22 cellular contexts compared by ENCODE assay signal in the genomic region with DNA sequence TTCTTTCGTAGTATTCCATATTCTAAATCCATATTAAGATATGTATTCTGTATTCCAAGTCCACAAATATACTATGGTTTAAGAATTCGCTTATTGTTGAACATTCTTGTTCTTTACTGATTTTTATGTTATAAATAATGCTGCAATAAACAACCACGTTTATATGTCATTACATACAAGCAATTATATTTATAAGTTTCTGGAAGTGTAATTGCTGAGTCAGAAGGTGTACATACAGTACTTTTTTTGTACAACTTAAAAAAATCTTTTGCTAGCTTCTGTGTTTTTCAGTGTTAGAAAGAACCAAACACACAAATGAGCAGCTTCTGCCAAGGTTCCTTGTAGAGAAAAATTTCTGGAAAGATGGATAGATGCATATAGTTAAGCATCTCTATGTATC. TPM values are rescaled to one million over a fixed set of nuclear protein-coding genes. Genes with fewer than 3 reads are reported as not detected.
DNase-seq lines count a peak whose midpoint lies in the region; ATAC-seq and TF ChIP-seq lines count a peak whose summit lies in the region.
"Had no signal": no experiment of that assay in that cellular context is flagged by ENCODE, and none has a peak within 500 bp of the region (broad histone marks: within the 10 kb centered on the region; RNA-seq: fewer than 3 reads in every experiment).

No MANE protein-coding gene starts in this region.

- no peaks in the 10 kb centered on the region for H3K27me3 Mint-ChIP-seq in activated naive CD8-positive, alpha-beta T cell
- H3K27me3 Mint-ChIP-seq in activated naive CD8-positive, alpha-beta T cell treated with anti-CD3 and anti-CD28 coated beads for 36 hours, result no peaks in the 10 kb centered on the region
- no peaks in the 10 kb centered on the region for H3K27me3 Mint-ChIP-seq in naive thymus-derived CD4-positive, alpha-beta T cell
- H3K27me3 Mint-ChIP-seq: stimulated activated naive CD8-positive, alpha-beta T cell treated with anti-CD3 and anti-CD28 coated beads, Interleukin-15, amount 100 ng/mL, for 72 hours had no signal

- peaks cover 95% of the 10 kb centered on the region for H3K4me1 Mint-ChIP-seq in activated naive CD8-positive, alpha-beta T cell (ENCODE audit: low read depth)
- peaks cover 83% of the 10 kb centered on the region for H3K4me1 Mint-ChIP-seq in activated naive CD8-positive, alpha-beta T cell treated with anti-CD3 and anti-CD28 coated beads for 36 hours
- peaks cover 65 to 99% (median 95%) of the 10 kb centered on the region in 7 donors for H3K4me1 Mint-ChIP-seq in naive thymus-derived CD4-positive, alpha-beta T cell

- peak overlapping the region; percentile 97 for H3K27ac Mint-ChIP-seq in activated naive CD8-positive, alpha-beta T cell
- H3K27ac Mint-ChIP-seq in activated naive CD8-positive, alpha-beta T cell treated with anti-CD3 and anti-CD28 coated beads for 36 hours, result no peak overlapping the region
- peak overlapping the region; percentile 19 to 100 (median 84) for H3K27ac Mint-ChIP-seq in naive thymus-derived CD4-positive, alpha-beta T cell
- H3K27ac Mint-ChIP-seq: stimulated activated naive CD8-positive, alpha-beta T cell treated with anti-CD3 and anti-CD28 coated beads, Interleukin-15, amount 100 ng/mL, for 72 hours; T-helper 1 cell treated with Interleukin-12 subunit alpha and Interleukin-12 subunit beta and Interleukin-4 antibody, amounts not matched to agents 30 μg/mL and 1 μg/mL, for 36 hours had no signal

- H3K79me2 ChIP-seq in SU-DHL-6 (ENCODE audit: insufficient read depth, low read length), result peaks cover 76% of the 10 kb centered on the region

- peaks cover 87 to 95% of the 10 kb centered on the region in 2 donors for H3K4me1 ChIP-seq in naive thymus-derived CD4-positive, alpha-beta T cell (ENCODE audit: control insufficient read depth in 2 of 2, insufficient read depth in 2 of 2, low read length in 2 of 2)
- H3K4me1 ChIP-seq: uterus had no signal

- DNase-seq in activated naive CD8-positive, alpha-beta T cell treated with anti-CD3 and anti-CD28 coated beads for 36 hours, result no peak
- DNase-seq in HL-60 (ENCODE audit: low read depth in 1 of 2, low spot score in 1 of 2) (no peak), GM03348 (ENCODE audit: low spot score) (no peak)
- no peak for DNase-seq in naive thymus-derived CD4-positive, alpha-beta T cell
- DNase-seq: activated CD4-positive, alpha-beta T cell treated with anti-CD3 and anti-CD28 coated beads for 48 hours; activated effector memory CD4-positive, alpha-beta T cell treated with Interleukin-2 at 50 U/mL for 16 hours; amniotic stem cell; brain microvascular endothelial cell; glutamatergic neuron; left ventricle myocardium superior; NCI-H2029 treated with DMSO at 0.1 percent for 48 hours; NCI-H226; NCI-H69; RPMI8226; stimulated activated naive CD8-positive, alpha-beta T cell treated with anti-CD3 and anti-CD28 coated beads, Interleukin-15, amount 100 ng/mL, for 72 hours; uterus had no signal

- CTCF ChIA-PET in naive thymus-derived CD4-positive, alpha-beta T cell (lab: Charles Lee), result interaction anchor here (0.6 to 1.2 kb wide), 3 partner anchors 9 to 139 kb away, joined by 3 to 5 read pairs (median 3); no protein-coding TSS in a partner anchor

- H3K27ac ChIP-seq in HL-60 (replicated peaks) (peak overlapping the region; percentile 88), SU-DHL-6 (ENCODE audit: low read depth, low read length) (peak overlapping the region; percentile 99)
- peak overlapping the region; percentile 27 for H3K27ac ChIP-seq in naive thymus-derived CD4-positive, alpha-beta T cell (ENCODE audit: low read depth, low read length)
- H3K27ac ChIP-seq: brain microvascular endothelial cell, SJSA1, uterus had no signal

- peak overlapping the region; percentile 42 for H3K9ac ChIP-seq in SU-DHL-6 (ENCODE audit: low read length)

- no peak for ATAC-seq in naive thymus-derived CD4-positive, alpha-beta T cell
- ATAC-seq in GM21717 (IDR thresholded peaks at IDR 0.05; ENCODE audit: unreplicated experiment), result no peak
- ATAC-seq in GM18520 (IDR thresholded peaks at IDR 0.05; ENCODE audit: unreplicated experiment), result no peak
- ATAC-seq: left ventricle myocardium superior; stimulated activated naive CD8-positive, alpha-beta T cell treated with anti-CD3 and anti-CD28 coated beads, Interleukin-15, amount 100 ng/mL, for 72 hours had no signal

- POLR2A ChIA-PET in naive thymus-derived CD4-positive, alpha-beta T cell (lab: Charles Lee), result interaction anchor here (0.6 to 21.4 kb wide), 3 partner anchors 17 to 60 kb away, joined by 3 to 466 read pairs (median 14); no protein-coding TSS in a partner anchor

- no peaks in the 10 kb centered on the region for H3K9me3 Mint-ChIP-seq in activated naive CD8-positive, alpha-beta T cell (ENCODE audit: low read depth)
- H3K9me3 Mint-ChIP-seq in activated naive CD8-positive, alpha-beta T cell treated with anti-CD3 and anti-CD28 coated beads for 36 hours, result no peaks in the 10 kb centered on the region
- peaks cover 0 to 6% (median 0%) of the 10 kb centered on the region in 11 donors for H3K9me3 Mint-ChIP-seq in naive thymus-derived CD4-positive, alpha-beta T cell
- H3K9me3 Mint-ChIP-seq: stimulated activated naive CD8-positive, alpha-beta T cell treated with anti-CD3 and anti-CD28 coated beads, Interleukin-15, amount 100 ng/mL, for 72 hours; T-helper 1 cell treated with Interleukin-12 subunit alpha and Interleukin-12 subunit beta and Interleukin-4 antibody, amounts not matched to agents 30 μg/mL and 1 μg/mL, for 36 hours had no signal

- H3K4me3 ChIP-seq in HL-60 (replicated peaks; ENCODE audit: insufficient read depth, low read length) (no peak overlapping the region), SU-DHL-6 (ENCODE audit: insufficient read depth, low read length, poor library complexity, severe bottlenecking) (peak overlapping the region; percentile 10)
- H3K4me3 ChIP-seq in naive thymus-derived CD4-positive, alpha-beta T cell (ENCODE audit: low read length), result no peak overlapping the region
- H3K4me3 ChIP-seq: SJSA1, uterus had no signal

- peaks cover 9% of the 10 kb centered on the region for H3K36me3 Mint-ChIP-seq in activated naive CD8-positive, alpha-beta T cell
- peaks cover 58% of the 10 kb centered on the region for H3K36me3 Mint-ChIP-seq in activated naive CD8-positive, alpha-beta T cell treated with anti-CD3 and anti-CD28 coated beads for 36 hours
- H3K36me3 Mint-ChIP-seq in naive thymus-derived CD4-positive, alpha-beta T cell, result peaks cover 8 to 61% (median 51%) of the 10 kb centered on the region in 5 donors

- H3K36me3 ChIP-seq in SU-DHL-6 (ENCODE audit: low read length), result no peaks in the 10 kb centered on the region
- no peaks in the 10 kb centered on the region for H3K36me3 ChIP-seq in naive thymus-derived CD4-positive, alpha-beta T cell (ENCODE audit: control insufficient read depth in 2 of 3, insufficient read depth in 3 of 3, low read length in 3 of 3)
- H3K36me3 ChIP-seq: brain microvascular endothelial cell, SJSA1, uterus had no signal

- H3K27me3 ChIP-seq in HL-60 (ENCODE audit: insufficient read depth, poor library complexity, severe bottlenecking) (no peaks in the 10 kb centered on the region), SU-DHL-6 (ENCODE audit: low read length) (no peaks in the 10 kb centered on the region)
- no peaks in the 10 kb centered on the region for H3K27me3 ChIP-seq in naive thymus-derived CD4-positive, alpha-beta T cell (ENCODE audit: control insufficient read depth in 2 of 2, insufficient read depth in 2 of 2, low read length in 2 of 2)
- H3K27me3 ChIP-seq: brain microvascular endothelial cell, SJSA1, uterus had no signal

- intact Hi-C loops in naive thymus-derived CD4-positive, alpha-beta T cell (cut with micrococcal nuclease), result no loop called here

- H3F3A ChIP-seq in SU-DHL-6 (ENCODE audit: insufficient read depth), result peaks cover 50% of the 10 kb centered on the region

- H3K4me2 ChIP-seq in SU-DHL-6 (ENCODE audit: low read depth, low read length, poor library complexity, severe bottlenecking), result peak overlapping the region; percentile 64

- H4K20me1 ChIP-seq in SU-DHL-6 (ENCODE audit: low read depth, low read length), result no peaks in the 10 kb centered on the region

- H3K9me3 ChIP-seq in SU-DHL-6 (ENCODE audit: insufficient read depth, low read length), result no peaks in the 10 kb centered on the region
- H3K9me3 ChIP-seq in naive thymus-derived CD4-positive, alpha-beta T cell (ENCODE audit: control insufficient read depth in 2 of 3, low read length in 3 of 3), result no peaks in the 10 kb centered on the region
- H3K9me3 ChIP-seq: SJSA1, uterus had no signal

- H3K9me2 ChIP-seq in SU-DHL-6 (replicated peaks; ENCODE audit: insufficient read depth, low read length), result no peaks in the 10 kb centered on the region

- H2AFZ ChIP-seq in SU-DHL-6 (ENCODE audit: low read depth, low read length, severe bottlenecking), result no peak overlapping the region

- TF ChIP-seq CTCF in HL-60 (IDR thresholded peaks at IDR 0.05; ENCODE audit: insufficient read depth, low read length) (no peak), SU-DHL-6 (IDR thresholded peaks at IDR 0.05; ENCODE audit: insufficient read depth, low read length, poor library complexity, severe bottlenecking) (no peak)

- peak overlapping the region; percentile 17 for H3K4me3 Mint-ChIP-seq in activated naive CD8-positive, alpha-beta T cell
- H3K4me3 Mint-ChIP-seq in activated naive CD8-positive, alpha-beta T cell treated with anti-CD3 and anti-CD28 coated beads for 36 hours, result no peak overlapping the region
- peak overlapping the region in 5 of 10 donors; percentile 11 to 90 (median 25) for H3K4me3 Mint-ChIP-seq in naive thymus-derived CD4-positive, alpha-beta T cell
- H3K4me3 Mint-ChIP-seq: stimulated activated naive CD8-positive, alpha-beta T cell treated with anti-CD3 and anti-CD28 coated beads, Interleukin-15, amount 100 ng/mL, for 72 hours; T-helper 1 cell treated with Interleukin-12 subunit alpha and Interleukin-12 subunit beta and Interleukin-4 antibody, amounts not matched to agents 30 μg/mL and 1 μg/mL, for 36 hours had no signal

RNA-seq across cellular contexts. Expression of a gene that starts 48.6 kb away (rescaled TPM):
- total RNA-seq in activated naive CD8-positive, alpha-beta T cell treated with anti-CD3 and anti-CD28 coated beads for 36 hours, result 100 to 1,000 TPM; 176 to 178 TPM
- 100 to 1,000 TPM; 102 to 162 (median 130) TPM for total RNA-seq in naive thymus-derived CD4-positive, alpha-beta T cell
- 100 to 1,000 TPM; 261 to 285 TPM for polyA plus RNA-seq in naive thymus-derived CD4-positive, alpha-beta T cell

Comparison
In these comparisons a context has a peak if more than half of its experiments do, and no peak if none do; other contexts are left out.
1. H3K27ac ChIP-seq: peak in every context shown above with its lines; median percentile 99 in SU-DHL-6; 88 in HL-60; 27 in naive thymus-derived CD4-positive, alpha-beta T cell.